In genomic region chr2:170123593-170123992, GRCh38 we compare ENCODE assay signal across 20 cellular contexts. TPM values are rescaled to one million over a fixed set of nuclear protein-coding genes. Genes with fewer than 3 reads are reported as not detected.
DNase-seq lines count a peak whose midpoint lies in the region; ATAC-seq, FAIRE-seq and TF ChIP-seq lines count a peak whose summit lies in the region.
"Had no signal": no experiment of that assay in that cellular context is flagged by ENCODE, and none has a peak within 500 bp of the region (broad histone marks: within the 10 kb centered on the region; RNA-seq: fewer than 3 reads in every experiment).

No MANE protein-coding gene starts in this region.

- peak overlapping the region; percentile 75; the same call in 1 of the 2 replicates for H3K23ac ChIP-seq in IMR-90 (ENCODE audit: low read depth, low read length)

- H2BK120ac ChIP-seq in IMR-90 (ENCODE audit: low read depth, low read length) = peak overlapping the region; percentile 93

- H2AK9ac ChIP-seq in IMR-90 (replicated peaks; ENCODE audit: low read depth, low read length, poor library complexity) = peak overlapping the region; percentile 58

- H3K4me1 ChIP-seq in IMR-90 (ENCODE audit: control insufficient read depth, insufficient read depth, low read length) (peaks cover 5% of the 10 kb centered on the region), K562 (replicated peaks in 1 of 2; ENCODE audit: control insufficient read depth in 2 of 2, insufficient read depth in 2 of 2, low read length in 2 of 2) (no peaks in the 10 kb centered on the region; a peak in 2 of 5 replicates), prostate gland (replicated peaks) (no peaks in the 10 kb centered on the region)
- H3K4me1 ChIP-seq: psoas muscle, uterus had no signal

- peak overlapping the region; percentile 66; the same call in 1 of the 2 replicates for H2BK20ac ChIP-seq in IMR-90 (ENCODE audit: low read depth, low read length)

- H4K20me1 ChIP-seq in IMR-90 (ENCODE audit: insufficient read depth, low read length) = no peaks in the 10 kb centered on the region
- no peaks in the 10 kb centered on the region for H4K20me1 ChIP-seq in K562 (replicated peaks; ENCODE audit: control insufficient read depth, insufficient read depth, low read length)

- CTCF ChIA-PET in IMR-90 (lab: Yijun Ruan, JAX) = no interaction called here
- CTCF ChIA-PET in K562 (lab: Yijun Ruan, JAX; ENCODE audit: low intra/inter-chr PET ratio) = interaction anchor here (0.6 kb wide), 1 partner anchor 51 kb away, joined by 3 read pairs; no protein-coding TSS in a partner anchor

- intact Hi-C loops in IMR-90 (cut with micrococcal nuclease) = no loop called here
- intact Hi-C loops in K562 (cut with micrococcal nuclease) = no loop called here
- intact Hi-C loops in prostate gland (cut with DNase I) = no loop called here

- no CpG with 5 or more reads among the region's 2 CpGs for WGBS in IMR-90 (ENCODE audit: extremely low coverage in 2 of 2, insufficient read length in 1 of 2), 2 experiments
- WGBS in K562 (ENCODE audit: insufficient coverage, low coverage, missing lambda C conversion rate) = 25% methylated on average over 2 of the region's 2 CpGs
- 56% methylated on average over 2 of the region's 2 CpGs for WGBS in prostate gland

- H2AFZ ChIP-seq in IMR-90 (replicated peaks; ENCODE audit: low read length, poor library complexity) (peak overlapping the region; percentile 78), K562 (ENCODE audit: low read depth, low read length) (peak overlapping the region; percentile 24; the same call in 1 of the 2 replicates)

- H3K27ac ChIP-seq in IMR-90 (ENCODE audit: insufficient read depth, low read length) = no peak overlapping the region
- H3K27ac ChIP-seq in K562 (ENCODE audit: extremely low read depth, low read depth, low read length) = no peak overlapping the region
- H3K27ac ChIP-seq in prostate gland = no peak overlapping the region
- H3K27ac ChIP-seq: brain microvascular endothelial cell, psoas muscle, uterus had no signal

- H3K4me3 ChIP-seq in AG10803 (ENCODE audit: low read length) (no peak overlapping the region), IMR-90 (ENCODE audit: insufficient read depth, low read depth, low read length) (no peak overlapping the region), K562 (no peak overlapping the region), prostate gland (no peak overlapping the region)
- H3K4me3 ChIP-seq: lung, psoas muscle, uterus had no signal

- peak overlapping the region; percentile 17 for H2BK5ac ChIP-seq in IMR-90 (ENCODE audit: low read depth, low read length, poor library complexity, severe bottlenecking)

- no peak overlapping the region for H4K5ac ChIP-seq in IMR-90 (ENCODE audit: low read depth, low read length)

- no peak overlapping the region for H3K18ac ChIP-seq in IMR-90 (ENCODE audit: low read depth, low read length)

- peak overlapping the region; percentile 80 for H3K4ac ChIP-seq in IMR-90 (ENCODE audit: low read depth, low read length)

- no TSS peak for BruUV-seq in IMR-90 (replicated peaks; lab: Mats Ljungman, UMichigan)
- BruUV-seq in K562 (replicated peaks; lab: Mats Ljungman, UMichigan) = no TSS peak

- TF ChIP-seq CTCF in AG10803 (conservative IDR thresholded peaks at IDR 0.05; ENCODE audit: low read length) (0 out of 2 replicates have a peak, but pooled peaks have one; percentile 2), IMR-90 (conservative IDR thresholded peaks at IDR 0.05; ENCODE audit: low read depth, low read length) (no peak), K562 (IDR thresholded peaks at IDR 0.05 in 2 of 3, conservative IDR thresholded peaks at IDR 0.05 in 1 of 3; ENCODE audit: insufficient read depth in 2 of 3, low read depth in 1 of 3, low read length in 3 of 3) (no peak), prostate gland (IDR thresholded peaks at IDR 0.05) (no peak)

- H3K4me2 ChIP-seq in IMR-90 (ENCODE audit: low read depth, low read length) (no peak overlapping the region), K562 (ENCODE audit: insufficient read depth, low read length) (no peak overlapping the region)

- no peaks in the 10 kb centered on the region for H3K36me3 ChIP-seq in IMR-90 (ENCODE audit: control insufficient read depth, insufficient read depth, low read length)
- no peaks in the 10 kb centered on the region for H3K36me3 ChIP-seq in K562 (ENCODE audit: control insufficient read depth, insufficient read depth, low read length)
- H3K36me3 ChIP-seq in prostate gland = no peaks in the 10 kb centered on the region
- H3K36me3 ChIP-seq: brain microvascular endothelial cell, uterus had no signal

- no peak for FAIRE-seq in K562 (lab: Jason Lieb, UNC)

- H2BK15ac ChIP-seq in IMR-90 (ENCODE audit: low read depth, low read length) = peak overlapping the region; percentile 20; the same call in 1 of the 3 replicates

- no peak overlapping the region for H3K56ac ChIP-seq in IMR-90 (ENCODE audit: extremely low read depth, insufficient read depth, low read length)

- POLR2A ChIA-PET in IMR-90 (lab: Charles Lee; ENCODE audit: unreplicated experiment) (no interaction called here), K562 (lab: Yijun Ruan, JAX) (no interaction called here)

- H3K9ac ChIP-seq in IMR-90 (ENCODE audit: low read depth, low read length) (no peak overlapping the region), K562 (ENCODE audit: insufficient read depth in 1 of 2, low read depth in 2 of 2, low read length in 2 of 2) (no peak overlapping the region)

- H4K91ac ChIP-seq in IMR-90 (ENCODE audit: insufficient read depth, low read depth, low read length) = peak overlapping the region; percentile 60

- peak overlapping the region; percentile 83; the same call in 1 of the 2 replicates for H2AK5ac ChIP-seq in IMR-90 (ENCODE audit: low read depth, low read length)

- dilution Hi-C loops in IMR-90 (cut with HindIII; ENCODE audit: low sequenced_read_pairs, unreplicated experiment) = no loop called here

- H3K27me3 ChIP-seq in IMR-90 (ENCODE audit: control insufficient read depth, insufficient read depth, low read length) (no peaks in the 10 kb centered on the region), K562 (ENCODE audit: control insufficient read depth in 2 of 2, insufficient read depth in 2 of 2, low read length in 2 of 2) (no peaks in the 10 kb centered on the region), prostate gland (replicated peaks; ENCODE audit: insufficient read depth) (no peaks in the 10 kb centered on the region)
- H3K27me3 ChIP-seq: brain microvascular endothelial cell, uterus had no signal

- H3K14ac ChIP-seq in IMR-90 (replicated peaks; ENCODE audit: low read depth, low read length) = peak overlapping the region; percentile 67; the same call in 1 of the 2 replicates

- TF ChIP-seq RAD21 in IMR-90 (IDR thresholded peaks at IDR 0.05; ENCODE audit: low read length) (no peak), K562 (CRISPR knock-in tag; conservative IDR thresholded peaks at IDR 0.05 in 1 of 2, IDR thresholded peaks at IDR 0.05 in 1 of 2) (peak in 1 of 2 experiments; percentile 22; a peak in 2 of 4 replicates)

- H3K9me3 ChIP-seq in IMR-90 (ENCODE audit: control insufficient read depth, insufficient read depth, low read length) (no peaks in the 10 kb centered on the region; the same call in 1 of the 2 replicates), K562 (replicated peaks; ENCODE audit: control insufficient read depth, insufficient read depth, low read depth, low read length) (peaks cover 9% of the 10 kb centered on the region; the same call in 1 of the 2 replicates), prostate gland (no peaks in the 10 kb centered on the region)
- H3K9me3 ChIP-seq: psoas muscle, uterus had no signal

- no peak for TF ChIP-seq EP300 in K562 (IDR thresholded peaks at IDR 0.05; ENCODE audit: low read length)

- in situ Hi-C loops in IMR-90 (cut with MboI; ENCODE audit: low sequenced_read_pairs) (no loop called here), K562 (cut with MboI) (no loop called here)

- no peaks in the 10 kb centered on the region for H3K79me1 ChIP-seq in IMR-90 (ENCODE audit: low read depth in 1 of 2, low read length in 2 of 2)

- H3K79me2 ChIP-seq in K562 (ENCODE audit: control insufficient read depth, insufficient read depth, low read length) = no peaks in the 10 kb centered on the region

- no peak for TF ChIP-seq POLR2A in IMR-90 (IDR thresholded peaks at IDR 0.05; ENCODE audit: low read depth, low read length)
- no peak for TF ChIP-seq POLR2A in K562 (conservative IDR thresholded peaks at IDR 0.05)
- TF ChIP-seq POLR2A in prostate gland (IDR thresholded peaks at IDR 0.05) = no peak

- peaks cover 9% of the 10 kb centered on the region; the same call in 1 of the 2 replicates for H3K9me1 ChIP-seq in IMR-90 (ENCODE audit: insufficient read depth, low read length)
- no peaks in the 10 kb centered on the region for H3K9me1 ChIP-seq in K562 (ENCODE audit: control insufficient read depth, insufficient read depth, low read length)

- ATAC-seq in IMR-90 (ENCODE audit: low read depth) = peak; percentile 30; the same call in 1 of the 2 replicates
- no peak for ATAC-seq in K562
- no peak for ATAC-seq in GM21526 (IDR thresholded peaks at IDR 0.05; ENCODE audit: low FRiP score, unreplicated experiment)
- ATAC-seq: natural killer cell; psoas muscle; Right ventricle myocardium inferior; stimulated activated naive CD8-positive, alpha-beta T cell treated with anti-CD3 and anti-CD28 coated beads, Interleukin-15, amount 100 ng/mL, for 72 hours had no signal

- DNase-seq in AG10803 (ENCODE audit: low read depth) (no peak), IMR-90 (peak; percentile 27), K562 (ENCODE audit: extremely low read depth in 1 of 4, low spot score in 3 of 4) (peak in 1 of 4 experiments; percentile 7), iris pigment epithelial cell (ENCODE audit: low read depth) (peak; percentile 21), NK-92 (lab: John Stamatoyannopoulos, UW; ENCODE audit: unreplicated experiment) (no peak), prostate gland (ENCODE audit: low spot score) (no peak)
- DNase-seq in stimulated activated CD4-positive, alpha-beta T cell treated with anti-CD3 and anti-CD28 coated beads, Interleukin-1b, Interleukin-23, amount 100 ng/mL, for 48 hours = no peak
- DNase-seq: activated CD4-positive, alpha-beta T cell treated with anti-CD3 and anti-CD28 coated beads for 4 hours; activated CD8-positive, alpha-beta memory T cell treated with anti-CD3 and anti-CD28 coated beads, Interleukin-2, amount 50 U/mL, for 48 hours; activated naive CD4-positive, alpha-beta T cell treated with Interleukin-2 at 50 U/mL for 16 hours; brain microvascular endothelial cell; MV-4-11; natural killer cell; NK-92 treated with Interleukin-12 subunit alpha and Interleukin-12 subunit beta, amount 100 ng/mL, for 24 hours; psoas muscle; stimulated activated naive CD8-positive, alpha-beta T cell treated with anti-CD3 and anti-CD28 coated beads, Interleukin-15, amount 100 ng/mL, for 72 hours; uterus had no signal

- H4K8ac ChIP-seq in IMR-90 (ENCODE audit: low read depth in 2 of 2, low read length in 2 of 2) = peak overlapping the region in 1 of 2 experiments; percentile 73; a peak in 1 of 4 replicates

RNA-seq across cellular contexts. Expression of gene MYO3B, which starts 54.4 kb away (rescaled TPM):
- total RNA-seq in IMR-90 (2012; rRNA removed) (not detected in 2 replicates), K562 (2014; rRNA removed) (3.0 and 3.4 TPM in 2 replicates), K562 (2014; rRNA removed; fragmentation: Illumina TruSeq; extraction: Trizol) (4.6 and 4.7 TPM in 2 replicates), K562 (2015; rRNA removed; fragmentation: Illumina TruSeq; extraction: Trizol) (3.4 and 3.8 TPM in 2 replicates), K562 (2021) (3.5 and 4.7 TPM in 2 replicates), prostate gland (under 1 TPM; 0.09 to 0.74 TPM)
- polyA plus RNA-seq in IMR-90 (2012; rRNA removed) (0.02 TPM in 1 of 2 replicates, not detected in the other), K562 (2011; rRNA removed) (0.32 and 3.6 TPM in 2 replicates), K562 (2014; fragmentation: Illumina TruSeq; extraction: Trizol) (3.4 and 4.2 TPM in 2 replicates), K562 (2014; fragmentation: Nextera tagmentation; extraction: Ambion mirVana) (1 to 10 TPM; 2.9 to 6.5 TPM), K562 (2014; rRNA removed) (2.7 and 3.8 TPM in 2 replicates)
- not detected in 2 replicates for polyA plus RNA-seq in IMR-90 (2012; cell fraction: cytosol; rRNA removed)
- polyA plus RNA-seq in IMR-90 (2012; cell fraction: nucleus; rRNA removed; ENCODE audit: low replicate concordance) = 0.02 TPM in 1 of 2 replicates, not detected in the other
- total RNA-seq in K562 (2011; cell fraction: chromatin; rRNA removed; ENCODE audit: low replicate concordance) = 5.2 and 8.0 TPM in 2 replicates
- 1.7 and 2.7 TPM in 2 replicates for total RNA-seq in K562 (2011; cell fraction: nucleolus; rRNA removed)
- 3.4 and 3.9 TPM in 2 replicates for total RNA-seq in K562 (2011; cell fraction: nucleoplasm; rRNA removed)
- 0.24 and 1.3 TPM in 2 replicates for polyA plus RNA-seq in K562 (2011; cell fraction: cytosol; rRNA removed)
- polyA plus RNA-seq in K562 (2011; cell fraction: nucleus; rRNA removed) = 0.79 and 3.4 TPM in 2 replicates
- polyA plus RNA-seq in K562 (2012) = 4.5 and 6.0 TPM in 2 replicates
- 1.1 and 3.9 TPM in 2 replicates for polyA minus RNA-seq in K562 (2011; rRNA and poly(A)+ RNA removed)
- 0.27 and 1.7 TPM in 2 replicates for polyA minus RNA-seq in K562 (2011; cell fraction: cytosol; rRNA and poly(A)+ RNA removed)
- 1.9 and 6.5 TPM in 2 replicates for polyA minus RNA-seq in K562 (2011; cell fraction: nucleus; rRNA and poly(A)+ RNA removed)
- total RNA-seq: Right ventricle myocardium inferior had no signal
- polyA plus RNA-seq: psoas muscle had no signal

Comparison
In these comparisons a context has a peak if more than half of its experiments do, and no peak if none do; other contexts are left out.
1. DNase-seq: peak in IMR-90 (single experiment) and iris pigment epithelial cell (single experiment); none in AG10803 (single experiment), NK-92 (single experiment), prostate gland (single experiment) and stimulated activated CD4-positive, alpha-beta T cell treated with anti-CD3 and anti-CD28 coated beads, Interleukin-1b, Interleukin-23, amount 100 ng/mL, for 48 hours (single experiment).